In genomic region chr16:53081032-53081424, GRCh38 we compare ENCODE assay signal across 13 cellular contexts. TPM values are rescaled to one million over a fixed set of nuclear protein-coding genes. Genes with fewer than 3 reads are reported as not detected.
DNase-seq lines count a peak whose midpoint lies in the region; ATAC-seq and TF ChIP-seq lines count a peak whose summit lies in the region.
"Had no signal": no experiment of that assay in that cellular context is flagged by ENCODE, and none has a peak within 500 bp of the region (broad histone marks: within the 10 kb centered on the region; RNA-seq: fewer than 3 reads in every experiment).

No MANE protein-coding gene starts in this region.

- no peak for ATAC-seq in HG03095 (IDR thresholded peaks at IDR 0.05; ENCODE audit: unreplicated experiment)
- ATAC-seq: activated CD8-positive, alpha-beta T cell treated with anti-CD3 and anti-CD28 coated beads, Interleukin-2, amount 10 ng/mL, durations not matched to agents 7 days and 5 days had no signal

- no peak for TF ChIP-seq POLR2A in lower leg skin (IDR thresholded peaks at IDR 0.05)

- H3K27ac ChIP-seq in urinary bladder (ENCODE audit: low read depth) = peak overlapping the region; percentile 44

- no peaks in the 10 kb centered on the region for H3K9me3 ChIP-seq in adipocyte (ENCODE audit: control insufficient read depth, low read length)

- H3K4me3 Mint-ChIP-seq in osteocyte (ENCODE audit: unreplicated experiment) = peak overlapping the region; percentile 41
- H3K4me3 Mint-ChIP-seq: activated CD8-positive, alpha-beta T cell treated with anti-CD3 and anti-CD28 coated beads, Interleukin-2, amount 10 ng/mL, durations not matched to agents 7 days and 5 days; T-helper 1 cell treated with Interleukin-12 subunit alpha and Interleukin-12 subunit beta and Interleukin-4 antibody, amounts not matched to agents 30 μg/mL and 1 μg/mL, for 36 hours had no signal

- H3K4me1 ChIP-seq in adipocyte (ENCODE audit: control insufficient read depth, insufficient read depth, low read length) = peaks cover 49% of the 10 kb centered on the region
- no peaks in the 10 kb centered on the region for H3K4me1 ChIP-seq in urinary bladder (ENCODE audit: insufficient read depth)

- H3K27me3 ChIP-seq in adipocyte (replicated peaks; ENCODE audit: control insufficient read depth, insufficient read depth, low read length) = no peaks in the 10 kb centered on the region

- no peaks in the 10 kb centered on the region for H3K36me3 ChIP-seq in adipocyte (ENCODE audit: control insufficient read depth, insufficient read depth, low read length, severe bottlenecking)
- no peaks in the 10 kb centered on the region for H3K36me3 ChIP-seq in urinary bladder (ENCODE audit: insufficient read depth)

- intact Hi-C loops in lower leg skin (cut with DNase I; ENCODE audit: low total_unique reads) = no loop called here

- TF ChIP-seq CTCF in osteocyte (IDR thresholded peaks at IDR 0.05) = no peak
- no peak for TF ChIP-seq CTCF in lower leg skin (IDR thresholded peaks at IDR 0.05)

- peak overlapping the region; percentile 64 for H3K4me3 ChIP-seq in adipocyte (ENCODE audit: low read length)
- no peak overlapping the region for H3K4me3 ChIP-seq in urinary bladder (ENCODE audit: low read depth, low read length)
- no peak overlapping the region for H3K4me3 ChIP-seq in lower leg skin (ENCODE audit: low read depth, poor library complexity, severe bottlenecking)

- H3K36me3 Mint-ChIP-seq in osteocyte (ENCODE audit: unreplicated experiment) = no peaks in the 10 kb centered on the region

- peaks cover 81% of the 10 kb centered on the region for H3K4me1 Mint-ChIP-seq in osteocyte (ENCODE audit: unreplicated experiment)

- no peak for DNase-seq in adipocyte (ENCODE audit: low read depth)
- DNase-seq in foreskin melanocyte = peak; percentile 45
- DNase-seq in osteocyte (ENCODE audit: extremely low spot score, unreplicated experiment) = no peak
- DNase-seq in lower leg skin (ENCODE audit: low spot score in 2 of 2) = no peak
- DNase-seq in NK-92 treated with Interleukin-12 subunit alpha and Interleukin-12 subunit beta, amount 100 ng/mL, for 24 hours (lab: John Stamatoyannopoulos, UW) = no peak
- DNase-seq: activated CD8-positive, alpha-beta T cell treated with anti-CD3 and anti-CD28 coated beads, Interleukin-2, amount 10 ng/mL, durations not matched to agents 7 days and 5 days; activated naive CD4-positive, alpha-beta T cell treated with anti-CD3 and anti-CD28 coated beads, Interleukin-2, amount 50 U/mL, for 16 hours; DMS153; effector memory CD4-positive, alpha-beta T cell; NCI-H1048 had no signal

- no peaks in the 10 kb centered on the region for H3K27me3 Mint-ChIP-seq in osteocyte (ENCODE audit: unreplicated experiment)

- peak overlapping the region; percentile 95 for H3K27ac Mint-ChIP-seq in osteocyte (ENCODE audit: unreplicated experiment)
- H3K27ac Mint-ChIP-seq: activated CD8-positive, alpha-beta T cell treated with anti-CD3 and anti-CD28 coated beads, Interleukin-2, amount 10 ng/mL, durations not matched to agents 7 days and 5 days; T-helper 1 cell treated with Interleukin-12 subunit alpha and Interleukin-12 subunit beta and Interleukin-4 antibody, amounts not matched to agents 30 μg/mL and 1 μg/mL, for 36 hours had no signal

- peak overlapping the region; percentile 69 for H3K9ac ChIP-seq in adipocyte (ENCODE audit: low read length)

- H3K9me3 Mint-ChIP-seq in osteocyte (ENCODE audit: unreplicated experiment) = no peaks in the 10 kb centered on the region
- H3K9me3 Mint-ChIP-seq: T-helper 1 cell treated with Interleukin-12 subunit alpha and Interleukin-12 subunit beta and Interleukin-4 antibody, amounts not matched to agents 30 μg/mL and 1 μg/mL, for 36 hours had no signal

RNA-seq across cellular contexts. Expression of gene CHD9, which starts 26.2 kb away (rescaled TPM):
- total RNA-seq in osteocyte (98.9 and 99.0 TPM in 2 replicates), urinary bladder (221 TPM), lower leg skin (10 to 100 TPM; 49.2 to 85.7 (median 67.7) TPM)
- polyA plus RNA-seq in urinary bladder = 16.8 TPM

RNA-seq across cellular contexts. Expression of gene CHD9NB, which starts 28.3 kb away (rescaled TPM):
- 3.4 and 4.8 TPM in 2 replicates for total RNA-seq in osteocyte
- total RNA-seq in urinary bladder = 3.4 TPM
- polyA plus RNA-seq in urinary bladder = 1.4 TPM
- 10 to 100 TPM in 2 of 4 donors, 1 to 10 TPM in 2; 4.6 to 15.4 (median 10.0) TPM for total RNA-seq in lower leg skin
